ENCODE assay signal across 1 cellular context in the genomic region with DNA sequence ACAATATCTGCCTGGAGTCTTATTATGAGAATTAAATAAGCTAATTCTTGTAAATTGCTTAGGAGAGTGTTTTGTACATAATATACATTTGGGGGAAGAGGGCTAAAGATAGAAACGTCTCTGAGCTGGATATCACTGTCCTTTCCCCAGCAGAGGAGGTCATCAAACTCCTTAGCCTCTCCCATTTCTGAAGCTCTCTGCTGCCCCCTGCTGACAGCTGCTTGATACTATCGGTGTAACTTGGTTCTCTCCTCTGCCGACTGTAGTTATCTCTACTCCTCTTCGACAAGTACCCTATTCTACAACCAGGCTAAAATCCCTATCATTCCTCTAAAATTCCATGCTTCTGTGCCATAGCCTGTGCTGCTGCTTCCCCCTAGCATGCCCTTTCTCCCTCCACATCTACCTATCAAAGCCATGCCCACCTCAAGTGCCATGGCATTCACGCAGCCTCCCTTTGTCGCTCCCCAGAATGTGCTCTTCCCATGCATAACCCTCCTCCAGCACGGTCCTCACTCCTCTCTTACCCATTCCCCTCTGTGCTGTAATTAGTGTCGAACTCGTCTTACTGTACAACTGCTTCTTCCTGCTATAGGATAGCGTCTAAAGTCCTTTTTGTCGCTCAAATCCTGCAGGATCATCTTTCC.
TF ChIP-seq lines count a peak whose summit lies in the region.

No MANE protein-coding gene starts in this region.

TF ChIP-seq in GM23338, 12 proteins besides CTCF, POLR2A, EP300 and RAD21 (continued from another document):
- TF ChIP-seq, protein P1, sequence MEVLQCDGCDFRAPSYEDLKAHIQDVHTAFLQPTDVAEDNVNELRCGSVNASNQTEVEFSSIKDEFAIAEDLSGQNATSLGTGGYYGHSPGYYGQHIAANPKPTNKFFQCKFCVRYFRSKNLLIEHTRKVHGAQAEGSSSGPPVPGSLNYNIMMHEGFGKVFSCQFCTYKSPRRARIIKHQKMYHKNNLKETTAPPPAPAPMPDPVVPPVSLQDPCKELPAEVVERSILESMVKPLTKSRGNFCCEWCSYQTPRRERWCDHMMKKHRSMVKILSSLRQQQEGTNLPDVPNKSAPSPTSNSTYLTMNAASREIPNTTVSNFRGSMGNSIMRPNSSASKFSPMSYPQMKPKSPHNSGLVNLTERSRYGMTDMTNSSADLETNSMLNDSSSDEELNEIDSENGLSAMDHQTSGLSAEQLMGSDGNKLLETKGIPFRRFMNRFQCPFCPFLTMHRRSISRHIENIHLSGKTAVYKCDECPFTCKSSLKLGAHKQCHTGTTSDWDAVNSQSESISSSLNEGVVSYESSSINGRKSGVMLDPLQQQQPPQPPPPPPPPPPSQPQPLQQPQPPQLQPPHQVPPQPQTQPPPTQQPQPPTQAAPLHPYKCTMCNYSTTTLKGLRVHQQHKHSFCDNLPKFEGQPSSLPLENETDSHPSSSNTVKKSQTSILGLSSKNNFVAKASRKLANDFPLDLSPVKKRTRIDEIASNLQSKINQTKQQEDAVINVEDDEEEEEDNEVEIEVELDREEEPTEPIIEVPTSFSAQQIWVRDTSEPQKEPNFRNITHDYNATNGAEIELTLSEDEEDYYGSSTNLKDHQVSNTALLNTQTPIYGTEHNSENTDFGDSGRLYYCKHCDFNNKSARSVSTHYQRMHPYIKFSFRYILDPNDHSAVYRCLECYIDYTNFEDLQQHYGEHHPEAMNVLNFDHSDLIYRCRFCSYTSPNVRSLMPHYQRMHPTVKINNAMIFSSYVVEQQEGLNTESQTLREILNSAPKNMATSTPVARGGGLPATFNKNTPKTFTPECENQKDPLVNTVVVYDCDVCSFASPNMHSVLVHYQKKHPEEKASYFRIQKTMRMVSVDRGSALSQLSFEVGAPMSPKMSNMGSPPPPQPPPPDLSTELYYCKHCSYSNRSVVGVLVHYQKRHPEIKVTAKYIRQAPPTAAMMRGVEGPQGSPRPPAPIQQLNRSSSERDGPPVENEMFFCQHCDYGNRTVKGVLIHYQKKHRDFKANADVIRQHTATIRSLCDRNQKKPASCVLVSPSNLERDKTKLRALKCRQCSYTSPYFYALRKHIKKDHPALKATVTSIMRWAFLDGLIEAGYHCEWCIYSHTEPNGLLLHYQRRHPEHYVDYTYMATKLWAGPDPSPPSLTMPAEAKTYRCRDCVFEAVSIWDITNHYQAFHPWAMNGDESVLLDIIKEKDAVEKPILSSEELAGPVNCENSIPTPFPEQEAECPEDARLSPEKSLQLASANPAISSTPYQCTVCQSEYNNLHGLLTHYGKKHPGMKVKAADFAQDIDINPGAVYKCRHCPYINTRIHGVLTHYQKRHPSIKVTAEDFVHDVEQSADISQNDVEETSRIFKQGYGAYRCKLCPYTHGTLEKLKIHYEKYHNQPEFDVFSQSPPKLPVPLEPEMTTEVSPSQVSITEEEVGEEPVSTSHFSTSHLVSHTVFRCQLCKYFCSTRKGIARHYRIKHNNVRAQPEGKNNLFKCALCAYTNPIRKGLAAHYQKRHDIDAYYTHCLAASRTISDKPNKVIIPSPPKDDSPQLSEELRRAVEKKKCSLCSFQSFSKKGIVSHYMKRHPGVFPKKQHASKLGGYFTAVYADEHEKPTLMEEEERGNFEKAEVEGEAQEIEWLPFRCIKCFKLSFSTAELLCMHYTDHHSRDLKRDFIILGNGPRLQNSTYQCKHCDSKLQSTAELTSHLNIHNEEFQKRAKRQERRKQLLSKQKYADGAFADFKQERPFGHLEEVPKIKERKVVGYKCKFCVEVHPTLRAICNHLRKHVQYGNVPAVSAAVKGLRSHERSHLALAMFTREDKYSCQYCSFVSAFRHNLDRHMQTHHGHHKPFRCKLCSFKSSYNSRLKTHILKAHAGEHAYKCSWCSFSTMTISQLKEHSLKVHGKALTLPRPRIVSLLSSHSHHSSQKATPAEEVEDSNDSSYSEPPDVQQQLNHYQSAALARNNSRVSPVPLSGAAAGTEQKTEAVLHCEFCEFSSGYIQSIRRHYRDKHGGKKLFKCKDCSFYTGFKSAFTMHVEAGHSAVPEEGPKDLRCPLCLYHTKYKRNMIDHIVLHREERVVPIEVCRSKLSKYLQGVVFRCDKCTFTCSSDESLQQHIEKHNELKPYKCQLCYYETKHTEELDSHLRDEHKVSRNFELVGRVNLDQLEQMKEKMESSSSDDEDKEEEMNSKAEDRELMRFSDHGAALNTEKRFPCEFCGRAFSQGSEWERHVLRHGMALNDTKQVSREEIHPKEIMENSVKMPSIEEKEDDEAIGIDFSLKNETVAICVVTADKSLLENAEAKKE (CRISPR knock-in tag; IDR thresholded peaks at IDR 0.05): no peak
- no peak for TF ChIP-seq JUNB (IDR thresholded peaks at IDR 0.05; ENCODE audit: unreplicated experiment)
- no peak for TF ChIP-seq ZNF331 (CRISPR knock-in tag; IDR thresholded peaks at IDR 0.05; ENCODE audit: low read depth)
- TF ChIP-seq, protein P2, sequence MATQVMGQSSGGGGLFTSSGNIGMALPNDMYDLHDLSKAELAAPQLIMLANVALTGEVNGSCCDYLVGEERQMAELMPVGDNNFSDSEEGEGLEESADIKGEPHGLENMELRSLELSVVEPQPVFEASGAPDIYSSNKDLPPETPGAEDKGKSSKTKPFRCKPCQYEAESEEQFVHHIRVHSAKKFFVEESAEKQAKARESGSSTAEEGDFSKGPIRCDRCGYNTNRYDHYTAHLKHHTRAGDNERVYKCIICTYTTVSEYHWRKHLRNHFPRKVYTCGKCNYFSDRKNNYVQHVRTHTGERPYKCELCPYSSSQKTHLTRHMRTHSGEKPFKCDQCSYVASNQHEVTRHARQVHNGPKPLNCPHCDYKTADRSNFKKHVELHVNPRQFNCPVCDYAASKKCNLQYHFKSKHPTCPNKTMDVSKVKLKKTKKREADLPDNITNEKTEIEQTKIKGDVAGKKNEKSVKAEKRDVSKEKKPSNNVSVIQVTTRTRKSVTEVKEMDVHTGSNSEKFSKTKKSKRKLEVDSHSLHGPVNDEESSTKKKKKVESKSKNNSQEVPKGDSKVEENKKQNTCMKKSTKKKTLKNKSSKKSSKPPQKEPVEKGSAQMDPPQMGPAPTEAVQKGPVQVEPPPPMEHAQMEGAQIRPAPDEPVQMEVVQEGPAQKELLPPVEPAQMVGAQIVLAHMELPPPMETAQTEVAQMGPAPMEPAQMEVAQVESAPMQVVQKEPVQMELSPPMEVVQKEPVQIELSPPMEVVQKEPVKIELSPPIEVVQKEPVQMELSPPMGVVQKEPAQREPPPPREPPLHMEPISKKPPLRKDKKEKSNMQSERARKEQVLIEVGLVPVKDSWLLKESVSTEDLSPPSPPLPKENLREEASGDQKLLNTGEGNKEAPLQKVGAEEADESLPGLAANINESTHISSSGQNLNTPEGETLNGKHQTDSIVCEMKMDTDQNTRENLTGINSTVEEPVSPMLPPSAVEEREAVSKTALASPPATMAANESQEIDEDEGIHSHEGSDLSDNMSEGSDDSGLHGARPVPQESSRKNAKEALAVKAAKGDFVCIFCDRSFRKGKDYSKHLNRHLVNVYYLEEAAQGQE (IDR thresholded peaks at IDR 0.05; ENCODE audit: unreplicated experiment): no peak
TF ChIP-seq in GM23338: peak in this region for 0.
